In genomic region chr16:89860747-89861304, GRCh38 we compare ENCODE assay signal across 9 cellular contexts. TPM values are rescaled to one million over a fixed set of nuclear protein-coding genes. Genes with fewer than 3 reads are reported as not detected.
DNase-seq lines count a peak whose midpoint lies in the region; ATAC-seq, FAIRE-seq and TF ChIP-seq lines count a peak whose summit lies in the region.
"Had no signal": no experiment of that assay in that cellular context is flagged by ENCODE, and none has a peak within 500 bp of the region (broad histone marks: within the 10 kb centered on the region; RNA-seq: fewer than 3 reads in every experiment).

No MANE protein-coding gene starts in this region.

- CTCF ChIA-PET in mammary epithelial cell (lab: Charles Lee; ENCODE audit: low non-redundant PET) (interaction anchor here (0.5 to 1.2 kb wide), 8 partner anchors 44 to 227 kb away, joined by 3 to 27 read pairs (median 6); partner anchors contain the start of gene FANCA), HepG2 (lab: Yijun Ruan, JAX; ENCODE audit: low intra/inter-chr PET ratio, low total read pairs) (interaction anchor here (0.9 to 2.1 kb wide), 6 partner anchors 22 to 155 kb away, joined by 3 to 11 read pairs (median 4); partner anchors contain the start of gene FANCA)

- no peak overlapping the region for H3K27ac ChIP-seq in mammary epithelial cell (ENCODE audit: insufficient read depth, low read depth, low read length)
- H3K27ac ChIP-seq in HepG2 (ENCODE audit: extremely low read length, insufficient read depth, low read length) = no peak overlapping the region

- H4K20me1 ChIP-seq in mammary epithelial cell (ENCODE audit: insufficient read depth, low read length) (no peaks in the 10 kb centered on the region), HepG2 (ENCODE audit: insufficient read depth, low read length) (no peaks in the 10 kb centered on the region; the same call in 1 of the 2 replicates)

- in situ Hi-C loops in mammary epithelial cell (cut with MboI; ENCODE audit: low sequenced_read_pairs in 2 of 2) = no loop called here
- in situ Hi-C loops in HepG2 (cut with HindIII; ENCODE audit: extremely low pct_ligation_motif_present, low pct_unique_long_range_greater_than_20kb) = no loop called here

- H3K36me3 ChIP-seq in mammary epithelial cell (ENCODE audit: insufficient read depth, low read length) = no peaks in the 10 kb centered on the region
- H3K36me3 ChIP-seq in HepG2 (replicated peaks in 1 of 2; ENCODE audit: control insufficient read depth in 1 of 2, insufficient read depth in 2 of 2, low read length in 2 of 2) = peaks cover 43 to 53% of the 10 kb centered on the region in 2 experiments

- dilution Hi-C loops in mammary epithelial cell (cut with HindIII; ENCODE audit: low sequenced_read_pairs) = no loop called here

- no peak overlapping the region for H3K4me3 ChIP-seq in NB4 (ENCODE audit: low read depth, low read length)
- no peak overlapping the region for H3K4me3 ChIP-seq in mammary epithelial cell (replicated peaks in 1 of 3; ENCODE audit: insufficient read depth in 1 of 3, low read depth in 2 of 3, low read length in 3 of 3)
- no peak overlapping the region for H3K4me3 ChIP-seq in HepG2 (replicated peaks in 1 of 3; ENCODE audit: insufficient read depth in 1 of 3, low read depth in 2 of 3, low read length in 3 of 3)

- no peaks in the 10 kb centered on the region for H3K9me3 ChIP-seq in mammary epithelial cell (replicated peaks; ENCODE audit: insufficient read depth, low read length)
- H3K9me3 ChIP-seq in HepG2 (ENCODE audit: low read length) = no peaks in the 10 kb centered on the region

- no peak overlapping the region for H3K9ac ChIP-seq in mammary epithelial cell (ENCODE audit: insufficient read depth, low read length)
- no peak overlapping the region for H3K9ac ChIP-seq in HepG2 (ENCODE audit: insufficient read depth, low read depth, low read length)

- H3K79me2 ChIP-seq in mammary epithelial cell (ENCODE audit: insufficient read depth, low read length) (no peaks in the 10 kb centered on the region), HepG2 (ENCODE audit: insufficient read depth, low read length) (no peaks in the 10 kb centered on the region)

- no peak overlapping the region for H3K4me2 ChIP-seq in mammary epithelial cell (ENCODE audit: insufficient read depth, low read depth, low read length)
- H3K4me2 ChIP-seq in HepG2 (ENCODE audit: low read depth, low read length) = no peak overlapping the region

- peak; percentile 93 for TF ChIP-seq CTCF in NB4 (IDR thresholded peaks at IDR 0.05; ENCODE audit: low read depth, low read length)
- TF ChIP-seq CTCF in mammary epithelial cell (conservative IDR thresholded peaks at IDR 0.05 in 1 of 2, IDR thresholded peaks at IDR 0.05 in 1 of 2; ENCODE audit: extremely low read depth in 1 of 2, insufficient read depth in 1 of 2, low read depth in 1 of 2, low read length in 2 of 2) = peak; percentile 91 to 98
- TF ChIP-seq CTCF in HepG2 (CRISPR knock-in tag; IDR thresholded peaks at IDR 0.05) = peak; percentile 99

- no peak overlapping the region for H2AFZ ChIP-seq in mammary epithelial cell (ENCODE audit: low read depth, low read length)
- H2AFZ ChIP-seq in HepG2 (ENCODE audit: low read length) = no peak overlapping the region

- H3K4me1 ChIP-seq in mammary epithelial cell (ENCODE audit: insufficient read depth, low read length) = peaks cover 23% of the 10 kb centered on the region
- H3K4me1 ChIP-seq in HepG2 (ENCODE audit: insufficient read depth, low read length) = 0 out of 2 replicates have a peak, but pooled peaks cover 4% of the 10 kb centered on the region

- DNase-seq in DMS 273 (lab: John Stamatoyannopoulos, UW; ENCODE audit: unreplicated experiment) = peak; percentile 75
- no peak for DNase-seq in DMS 273 treated with DMSO at 0.1 percent for 48 hours (lab: John Stamatoyannopoulos, UW)
- peak; percentile 68 for DNase-seq in NB4 (ENCODE audit: low read depth)
- DNase-seq in mammary epithelial cell = peak; percentile 32
- DNase-seq in HepG2 (ENCODE audit: low spot score) = peak; percentile 52
- peak; percentile 60 for DNase-seq in stimulated activated CD8-positive, alpha-beta memory T cell treated with anti-CD3 and anti-CD28 coated beads, Interleukin-12 subunit alpha, Interleukin-12 subunit beta, amount 100 ng/mL, for 4 hours (ENCODE audit: low read depth)
- no peak for DNase-seq in globus pallidus (ENCODE audit: low spot score)

- POLR2A ChIA-PET in HepG2 (lab: Yijun Ruan, JAX) = interaction anchor here (1.2 to 2.1 kb wide), 4 partner anchors 12 to 44 kb away, joined by 4 to 11 read pairs (median 7); partner anchors contain the start of genes FANCA and TCF25

- ATAC-seq in activated CD4-positive, CD25-positive, alpha-beta regulatory T cell treated with anti-CD3 and anti-CD28 coated beads, Interleukin-2, amount 50 U/mL, for 24 hours = peak; percentile 88 to 89
- ATAC-seq in HepG2 = peak; percentile 90

- intact Hi-C loops in mammary epithelial cell (cut with micrococcal nuclease) (loop anchor here (1.0 to 5.0 kb wide), 7 partner anchors 45 to 289 kb away; partner anchors contain the start of genes FANCA and SPATA2L), HepG2 (cut with micrococcal nuclease; ENCODE audit: unreplicated experiment) (loop anchor here (1.0 to 2.0 kb wide), 3 partner anchors 23 to 109 kb away; no protein-coding TSS in a partner anchor)

- BruUV-seq in mammary epithelial cell (replicated peaks; lab: Mats Ljungman, UMichigan) = no TSS peak
- no TSS peak for BruUV-seq in HepG2 (replicated peaks; lab: Mats Ljungman, UMichigan)

- TF ChIP-seq EP300 in HepG2 (IDR thresholded peaks at IDR 0.05; ENCODE audit: low read depth in 2 of 2, low read length in 2 of 2) = no peak
- no peak for TF ChIP-seq EP300 in HepG2 (CRISPR knock-in tag; IDR thresholded peaks at IDR 0.05; ENCODE audit: borderline replicate concordance)

- peak; percentile 63 for FAIRE-seq in HepG2 (lab: Jason Lieb, UNC)
- FAIRE-seq: A204.1 had no signal

- WGBS in mammary epithelial cell (ENCODE audit: low coverage, missing lambda C conversion rate) = 19% methylated on average over 17 of the region's 28 CpGs
- 36% methylated on average over 28 of the region's 28 CpGs for WGBS in HepG2 (ENCODE audit: low lambda C conversion rate)

- peak; percentile 99 for TF ChIP-seq RAD21 in HepG2 (CRISPR knock-in tag; IDR thresholded peaks at IDR 0.05)

- H3K27me3 ChIP-seq in mammary epithelial cell (ENCODE audit: insufficient read depth, low read length) (no peaks in the 10 kb centered on the region), HepG2 (ENCODE audit: control insufficient read depth in 1 of 2, insufficient read depth in 2 of 2, low read length in 2 of 2) (no peaks in the 10 kb centered on the region)

- TF ChIP-seq POLR2A in NB4 (IDR thresholded peaks at IDR 0.05; ENCODE audit: extremely low read depth, insufficient read length) = no peak
- TF ChIP-seq POLR2A in HepG2 (IDR thresholded peaks at IDR 0.05; ENCODE audit: insufficient read depth in 1 of 2, low read depth in 2 of 2, low read length in 2 of 2) = no peak

RNA-seq across cellular contexts. Expression of gene TCF25, which starts 12.6 kb away (rescaled TPM):
- total RNA-seq in mammary epithelial cell (100 to 1,000 TPM; 164 to 188 TPM), HepG2 (2016; rRNA removed; fragmentation: Illumina TruSeq; extraction: Trizol) (98.4 and 138 TPM in 2 replicates)
- polyA plus RNA-seq in mammary epithelial cell (102 TPM), HepG2 (2011; rRNA removed) (206 and 274 TPM in 2 replicates)
- polyA minus RNA-seq in mammary epithelial cell = 70.6 TPM
- total RNA-seq in HepG2 (2016; cell fraction: cytosol; rRNA removed; fragmentation: Illumina TruSeq; extraction: Trizol; ENCODE audit: low read depth) = 70.6 and 87.2 TPM in 2 replicates
- total RNA-seq in HepG2 (2016; cell fraction: insoluble cytoplasmic fraction; rRNA removed; fragmentation: Illumina TruSeq; extraction: Trizol) = 75.7 and 144 TPM in 2 replicates
- total RNA-seq in HepG2 (2016; cell fraction: membrane; rRNA removed; fragmentation: Illumina TruSeq; extraction: Trizol) = 50.6 and 58.6 TPM in 2 replicates
- total RNA-seq in HepG2 (2016; cell fraction: nucleus; rRNA removed; fragmentation: Illumina TruSeq; extraction: Trizol) = 110 and 124 TPM in 2 replicates
- polyA plus RNA-seq in HepG2 (2011; cell fraction: cytosol; rRNA removed) = 65.2 and 80.6 TPM in 2 replicates
- 1,625 and 1,754 TPM in 2 replicates for polyA plus RNA-seq in HepG2 (2011; cell fraction: nucleus; rRNA removed)
- 188 and 209 TPM in 2 replicates for polyA plus RNA-seq in HepG2 (2012)
- polyA plus RNA-seq in HepG2 (2016; cell fraction: cytosol; fragmentation: Illumina TruSeq; extraction: Trizol; ENCODE audit: low read depth) = 17.8 and 22.1 TPM in 2 replicates
- 69.5 and 77.6 TPM in 2 replicates for polyA plus RNA-seq in HepG2 (2016; cell fraction: insoluble cytoplasmic fraction; fragmentation: Illumina TruSeq; extraction: Trizol; ENCODE audit: low read depth)
- polyA plus RNA-seq in HepG2 (2016; cell fraction: membrane; fragmentation: Illumina TruSeq; extraction: Trizol; ENCODE audit: low read depth) = 24.7 and 32.6 TPM in 2 replicates
- 312 and 330 TPM in 2 replicates for polyA plus RNA-seq in HepG2 (2016; cell fraction: nucleus; fragmentation: Illumina TruSeq; extraction: Trizol; ENCODE audit: insufficient read depth, low read depth)
- 107 and 121 TPM in 2 replicates for polyA minus RNA-seq in HepG2 (2011; rRNA and poly(A)+ RNA removed; ENCODE audit: low replicate concordance)
- 35.2 and 43.3 TPM in 2 replicates for polyA minus RNA-seq in HepG2 (2011; cell fraction: cytosol; rRNA and poly(A)+ RNA removed)
- polyA minus RNA-seq in HepG2 (2011; cell fraction: nucleus; rRNA and poly(A)+ RNA removed) = 166 and 179 TPM in 2 replicates

RNA-seq across cellular contexts. Expression of gene SPIRE2, which starts 32.6 kb away (rescaled TPM):
- total RNA-seq in mammary epithelial cell (1 to 10 TPM; 1.7 to 7.1 TPM), HepG2 (2016; rRNA removed; fragmentation: Illumina TruSeq; extraction: Trizol) (7.6 and 13.3 TPM in 2 replicates)
- polyA plus RNA-seq in mammary epithelial cell (2.2 TPM), HepG2 (2011; rRNA removed) (37.5 and 55.7 TPM in 2 replicates)
- 5.1 TPM for polyA minus RNA-seq in mammary epithelial cell
- 7.4 and 7.6 TPM in 2 replicates for total RNA-seq in HepG2 (2016; cell fraction: cytosol; rRNA removed; fragmentation: Illumina TruSeq; extraction: Trizol; ENCODE audit: low read depth)
- 6.9 and 15.0 TPM in 2 replicates for total RNA-seq in HepG2 (2016; cell fraction: insoluble cytoplasmic fraction; rRNA removed; fragmentation: Illumina TruSeq; extraction: Trizol)
- 13.7 and 13.8 TPM in 2 replicates for total RNA-seq in HepG2 (2016; cell fraction: membrane; rRNA removed; fragmentation: Illumina TruSeq; extraction: Trizol)
- 16.9 and 26.9 TPM in 2 replicates for total RNA-seq in HepG2 (2016; cell fraction: nucleus; rRNA removed; fragmentation: Illumina TruSeq; extraction: Trizol)
- polyA plus RNA-seq in HepG2 (2011; cell fraction: cytosol; rRNA removed) = 29.8 and 35.9 TPM in 2 replicates
- polyA plus RNA-seq in HepG2 (2011; cell fraction: nucleus; rRNA removed) = 186 and 193 TPM in 2 replicates
- polyA plus RNA-seq in HepG2 (2012) = 30.1 and 41.7 TPM in 2 replicates
- 5.5 and 5.7 TPM in 2 replicates for polyA plus RNA-seq in HepG2 (2016; cell fraction: cytosol; fragmentation: Illumina TruSeq; extraction: Trizol; ENCODE audit: low read depth)
- 9.8 and 12.7 TPM in 2 replicates for polyA plus RNA-seq in HepG2 (2016; cell fraction: insoluble cytoplasmic fraction; fragmentation: Illumina TruSeq; extraction: Trizol; ENCODE audit: low read depth)
- 11.2 and 11.5 TPM in 2 replicates for polyA plus RNA-seq in HepG2 (2016; cell fraction: membrane; fragmentation: Illumina TruSeq; extraction: Trizol; ENCODE audit: low read depth)
- polyA plus RNA-seq in HepG2 (2016; cell fraction: nucleus; fragmentation: Illumina TruSeq; extraction: Trizol; ENCODE audit: insufficient read depth, low read depth) = 72.0 and 77.2 TPM in 2 replicates
- polyA minus RNA-seq in HepG2 (2011; rRNA and poly(A)+ RNA removed; ENCODE audit: low replicate concordance) = 39.8 and 51.7 TPM in 2 replicates
- 21.2 and 22.1 TPM in 2 replicates for polyA minus RNA-seq in HepG2 (2011; cell fraction: cytosol; rRNA and poly(A)+ RNA removed)
- 47.1 and 54.0 TPM in 2 replicates for polyA minus RNA-seq in HepG2 (2011; cell fraction: nucleus; rRNA and poly(A)+ RNA removed)

RNA-seq across cellular contexts. Expression of gene FANCA, which starts 44.4 kb away (rescaled TPM):
- total RNA-seq in mammary epithelial cell (10 to 100 TPM in 1 of 2 donors, 1 to 10 TPM in 1; 4.8 to 43.6 TPM), HepG2 (2016; rRNA removed; fragmentation: Illumina TruSeq; extraction: Trizol) (45.7 and 106 TPM in 2 replicates)
- polyA plus RNA-seq in mammary epithelial cell (31.0 TPM), HepG2 (2011; rRNA removed) (77.9 and 88.0 TPM in 2 replicates)
- polyA minus RNA-seq in mammary epithelial cell = 62.6 TPM
- 46.6 and 48.3 TPM in 2 replicates for total RNA-seq in HepG2 (2016; cell fraction: cytosol; rRNA removed; fragmentation: Illumina TruSeq; extraction: Trizol; ENCODE audit: low read depth)
- total RNA-seq in HepG2 (2016; cell fraction: insoluble cytoplasmic fraction; rRNA removed; fragmentation: Illumina TruSeq; extraction: Trizol) = 43.7 and 101 TPM in 2 replicates
- total RNA-seq in HepG2 (2016; cell fraction: membrane; rRNA removed; fragmentation: Illumina TruSeq; extraction: Trizol) = 27.1 and 30.3 TPM in 2 replicates
- 179 and 193 TPM in 2 replicates for total RNA-seq in HepG2 (2016; cell fraction: nucleus; rRNA removed; fragmentation: Illumina TruSeq; extraction: Trizol)
- 20.9 and 33.5 TPM in 2 replicates for polyA plus RNA-seq in HepG2 (2011; cell fraction: cytosol; rRNA removed)
- polyA plus RNA-seq in HepG2 (2011; cell fraction: nucleus; rRNA removed) = 552 and 945 TPM in 2 replicates
- polyA plus RNA-seq in HepG2 (2012) = 51.2 and 57.6 TPM in 2 replicates
- polyA plus RNA-seq in HepG2 (2016; cell fraction: cytosol; fragmentation: Illumina TruSeq; extraction: Trizol; ENCODE audit: low read depth) = 6.7 and 7.8 TPM in 2 replicates
- 40.2 and 46.3 TPM in 2 replicates for polyA plus RNA-seq in HepG2 (2016; cell fraction: insoluble cytoplasmic fraction; fragmentation: Illumina TruSeq; extraction: Trizol; ENCODE audit: low read depth)
- 13.5 and 16.8 TPM in 2 replicates for polyA plus RNA-seq in HepG2 (2016; cell fraction: membrane; fragmentation: Illumina TruSeq; extraction: Trizol; ENCODE audit: low read depth)
- 471 and 532 TPM in 2 replicates for polyA plus RNA-seq in HepG2 (2016; cell fraction: nucleus; fragmentation: Illumina TruSeq; extraction: Trizol; ENCODE audit: insufficient read depth, low read depth)
- 118 and 216 TPM in 2 replicates for polyA minus RNA-seq in HepG2 (2011; rRNA and poly(A)+ RNA removed; ENCODE audit: low replicate concordance)
- polyA minus RNA-seq in HepG2 (2011; cell fraction: cytosol; rRNA and poly(A)+ RNA removed) = 14.8 and 19.6 TPM in 2 replicates
- 151 and 196 TPM in 2 replicates for polyA minus RNA-seq in HepG2 (2011; cell fraction: nucleus; rRNA and poly(A)+ RNA removed)

RNA-seq across cellular contexts. Expression of gene MC1R, which starts 57.8 kb away (rescaled TPM):
- 1 to 10 TPM; 1.7 to 6.8 TPM for total RNA-seq in mammary epithelial cell
- 1.7 TPM for polyA plus RNA-seq in mammary epithelial cell
- polyA minus RNA-seq in mammary epithelial cell = not detected
- 7.2 and 9.1 TPM in 2 replicates for total RNA-seq in HepG2 (2016; rRNA removed; fragmentation: Illumina TruSeq; extraction: Trizol)
- total RNA-seq in HepG2 (2016; cell fraction: cytosol; rRNA removed; fragmentation: Illumina TruSeq; extraction: Trizol; ENCODE audit: low read depth) = 3.5 and 3.7 TPM in 2 replicates
- 8.1 and 8.7 TPM in 2 replicates for total RNA-seq in HepG2 (2016; cell fraction: insoluble cytoplasmic fraction; rRNA removed; fragmentation: Illumina TruSeq; extraction: Trizol)
- 8.1 and 9.5 TPM in 2 replicates for total RNA-seq in HepG2 (2016; cell fraction: membrane; rRNA removed; fragmentation: Illumina TruSeq; extraction: Trizol)
- 7.2 and 7.7 TPM in 2 replicates for total RNA-seq in HepG2 (2016; cell fraction: nucleus; rRNA removed; fragmentation: Illumina TruSeq; extraction: Trizol)
- polyA plus RNA-seq in HepG2 (2011; rRNA removed) = 14.8 and 20.0 TPM in 2 replicates
- 14.8 and 18.9 TPM in 2 replicates for polyA plus RNA-seq in HepG2 (2011; cell fraction: cytosol; rRNA removed)
- 89.3 and 96.4 TPM in 2 replicates for polyA plus RNA-seq in HepG2 (2011; cell fraction: nucleus; rRNA removed)
- 6.5 and 12.0 TPM in 2 replicates for polyA plus RNA-seq in HepG2 (2012)
- 2.9 and 3.1 TPM in 2 replicates for polyA plus RNA-seq in HepG2 (2016; cell fraction: cytosol; fragmentation: Illumina TruSeq; extraction: Trizol; ENCODE audit: low read depth)
- polyA plus RNA-seq in HepG2 (2016; cell fraction: insoluble cytoplasmic fraction; fragmentation: Illumina TruSeq; extraction: Trizol; ENCODE audit: low read depth) = 6.7 and 7.1 TPM in 2 replicates
- polyA plus RNA-seq in HepG2 (2016; cell fraction: membrane; fragmentation: Illumina TruSeq; extraction: Trizol; ENCODE audit: low read depth) = 6.5 and 7.5 TPM in 2 replicates
- polyA plus RNA-seq in HepG2 (2016; cell fraction: nucleus; fragmentation: Illumina TruSeq; extraction: Trizol; ENCODE audit: insufficient read depth, low read depth) = 17.7 and 19.3 TPM in 2 replicates
- polyA minus RNA-seq in HepG2 (2011; rRNA and poly(A)+ RNA removed; ENCODE audit: low replicate concordance) = 23.7 and 30.7 TPM in 2 replicates
- 5.4 and 5.5 TPM in 2 replicates for polyA minus RNA-seq in HepG2 (2011; cell fraction: cytosol; rRNA and poly(A)+ RNA removed)
- polyA minus RNA-seq in HepG2 (2011; cell fraction: nucleus; rRNA and poly(A)+ RNA removed) = 16.0 and 17.0 TPM in 2 replicates

Comparison
In these comparisons a context has a peak if more than half of its experiments do, and no peak if none do; other contexts are left out.
1. DNase-seq: peak in DMS 273 (single experiment), NB4 (single experiment), mammary epithelial cell (single experiment), HepG2 (single experiment) and stimulated activated CD8-positive, alpha-beta memory T cell treated with anti-CD3 and anti-CD28 coated beads, Interleukin-12 subunit alpha, Interleukin-12 subunit beta, amount 100 ng/mL, for 4 hours (single experiment); none in DMS 273 treated with DMSO at 0.1 percent for 48 hours (single experiment) and globus pallidus (single experiment).
2. Peak in every context shown above with its lines, with median percentiles within 50 percentile points of each other: CTCF ChIP-seq.